In genomic region chr2:149330127-149331022, GRCh38 we compare ENCODE assay signal across 1 cellular context.
TF ChIP-seq lines count a peak whose summit lies in the region.

Gene LYPD6, plus strand, starts transcription at chr2:149330587. Its CDS starts 107,122 bp downstream, at chr2:149437709.

TF ChIP-seq in HEK293, 187 proteins besides CTCF, POLR2A, EP300 and RAD21 (continued from another document and continues in another):
- TF ChIP-seq ZSCAN4 (tag by site-specific recombination; IDR thresholded peaks at IDR 0.05): no peak
- TF ChIP-seq ZNF140 (tag by site-specific recombination; IDR thresholded peaks at IDR 0.05): no peak
- no peak for TF ChIP-seq ZNF785 (tag by site-specific recombination; IDR thresholded peaks at IDR 0.05)
- no peak for TF ChIP-seq TCF7L2 (IDR thresholded peaks at IDR 0.05; ENCODE audit: borderline replicate concordance, low read depth, low read length)
- no peak for TF ChIP-seq ZNF596 (tag by site-specific recombination; IDR thresholded peaks at IDR 0.05)
- no peak for TF ChIP-seq ZNF26 (tag by site-specific recombination; IDR thresholded peaks at IDR 0.05)
- TF ChIP-seq ZNF658 (tag by site-specific recombination; IDR thresholded peaks at IDR 0.05): no peak
- peak; percentile 58 for TF ChIP-seq ZBTB48 (tag by site-specific recombination; IDR thresholded peaks at IDR 0.05)
- TF ChIP-seq ZNF792 (tag by site-specific recombination; IDR thresholded peaks at IDR 0.05): no peak
- no peak for TF ChIP-seq ZNF292 (tag by site-specific recombination; IDR thresholded peaks at IDR 0.05; ENCODE audit: borderline replicate concordance, low read depth)
- no peak for TF ChIP-seq ZNF776 (tag by site-specific recombination; IDR thresholded peaks at IDR 0.05; ENCODE audit: borderline replicate concordance)
- no peak for TF ChIP-seq ZNF791 (tag by site-specific recombination; IDR thresholded peaks at IDR 0.05)
- no peak for TF ChIP-seq HOXA7 (CRISPR knock-in tag; IDR thresholded peaks at IDR 0.05; ENCODE audit: borderline replicate concordance)
- TF ChIP-seq ZNF19 (tag by site-specific recombination; IDR thresholded peaks at IDR 0.05; ENCODE audit: low read depth): no peak
- no peak for TF ChIP-seq ZNF555 (tag by site-specific recombination; conservative IDR thresholded peaks at IDR 0.05)
- TF ChIP-seq ZNF223 (tag by site-specific recombination; IDR thresholded peaks at IDR 0.05): no peak
- no peak for TF ChIP-seq ZNF366 (tag by site-specific recombination; conservative IDR thresholded peaks at IDR 0.05)
- no peak for TF ChIP-seq ZNF514 (tag by site-specific recombination; IDR thresholded peaks at IDR 0.05)
- no peak for TF ChIP-seq ZNF571 (tag by site-specific recombination; IDR thresholded peaks at IDR 0.05)
- TF ChIP-seq ZFP41 (tag by site-specific recombination; IDR thresholded peaks at IDR 0.05; ENCODE audit: borderline replicate concordance): no peak
- TF ChIP-seq ZNF184 (tag by site-specific recombination; IDR thresholded peaks at IDR 0.05): no peak
- TF ChIP-seq GLI4 (tag by site-specific recombination; IDR thresholded peaks at IDR 0.05): no peak
- TF ChIP-seq ZNF600 (tag by site-specific recombination; IDR thresholded peaks at IDR 0.05): no peak
- TF ChIP-seq ZNF585B (tag by site-specific recombination; IDR thresholded peaks at IDR 0.05): no peak
- peak; percentile 74; the same call in 1 of the 2 replicates for TF ChIP-seq PBX3 (CRISPR knock-in tag; IDR thresholded peaks at IDR 0.05)
- no peak for TF ChIP-seq ZSCAN23 (tag by site-specific recombination; IDR thresholded peaks at IDR 0.05)
- TF ChIP-seq ZNF211 (tag by site-specific recombination; IDR thresholded peaks at IDR 0.05; ENCODE audit: low read depth): no peak
- no peak for TF ChIP-seq ZNF280C (tag by site-specific recombination; IDR thresholded peaks at IDR 0.05)
- TF ChIP-seq ZNF169 (tag by site-specific recombination; IDR thresholded peaks at IDR 0.05): no peak
- TF ChIP-seq ZBTB17 (tag by site-specific recombination; IDR thresholded peaks at IDR 0.05): peak; percentile 74
- TF ChIP-seq GLI2 (tag by site-specific recombination; IDR thresholded peaks at IDR 0.05; ENCODE audit: borderline replicate concordance, low read depth): no peak
- TF ChIP-seq ZBTB20 (tag by site-specific recombination; IDR thresholded peaks at IDR 0.05): peak; percentile 91
- TF ChIP-seq ZNF549 (tag by site-specific recombination; IDR thresholded peaks at IDR 0.05): no peak
- no peak for TF ChIP-seq ZNF544 (tag by site-specific recombination; IDR thresholded peaks at IDR 0.05)
- no peak for TF ChIP-seq ZFP3 (tag by site-specific recombination; IDR thresholded peaks at IDR 0.05; ENCODE audit: low read depth)
- TF ChIP-seq GLIS2 (tag by site-specific recombination; IDR thresholded peaks at IDR 0.05): no peak; the same call in 1 of the 2 replicates
- no peak for TF ChIP-seq ZNF394 (tag by site-specific recombination; IDR thresholded peaks at IDR 0.05; ENCODE audit: borderline replicate concordance)
- no peak for TF ChIP-seq ZBTB1 (tag by site-specific recombination; IDR thresholded peaks at IDR 0.05)
- no peak for TF ChIP-seq ZNF18 (tag by site-specific recombination; IDR thresholded peaks at IDR 0.05)
- no peak for TF ChIP-seq AEBP2 (tag by site-specific recombination; IDR thresholded peaks at IDR 0.05; ENCODE audit: borderline replicate concordance)
- TF ChIP-seq BCL11B (tag by site-specific recombination; IDR thresholded peaks at IDR 0.05; ENCODE audit: low read depth): no peak
- TF ChIP-seq ZNF221 (tag by site-specific recombination; IDR thresholded peaks at IDR 0.05; ENCODE audit: borderline replicate concordance): no peak
- TF ChIP-seq ZNF311 (tag by site-specific recombination; IDR thresholded peaks at IDR 0.05; ENCODE audit: borderline replicate concordance): no peak
- TF ChIP-seq KLF16 (tag by site-specific recombination; IDR thresholded peaks at IDR 0.05): peak; percentile 32
- no peak for TF ChIP-seq ZNF548 (tag by site-specific recombination; IDR thresholded peaks at IDR 0.05)
- TF ChIP-seq RBAK (tag by site-specific recombination; IDR thresholded peaks at IDR 0.05): no peak
- no peak for TF ChIP-seq ZNF391 (tag by site-specific recombination; IDR thresholded peaks at IDR 0.05; ENCODE audit: borderline replicate concordance, low read depth)
- peak; percentile 38; the same call in 1 of the 2 replicates for TF ChIP-seq SP7 (tag by site-specific recombination; IDR thresholded peaks at IDR 0.05)
- no peak for TF ChIP-seq ZNF266 (tag by site-specific recombination; IDR thresholded peaks at IDR 0.05; ENCODE audit: low read depth)
- TF ChIP-seq ZBTB10 (tag by site-specific recombination; IDR thresholded peaks at IDR 0.05): 0 out of 2 replicates have a peak, but pooled peaks have one; percentile 28
- TF ChIP-seq ZNF521 (tag by site-specific recombination; IDR thresholded peaks at IDR 0.05): no peak
- no peak for TF ChIP-seq ZNF529 (tag by site-specific recombination; IDR thresholded peaks at IDR 0.05; ENCODE audit: insufficient replicate concordance)
- TF ChIP-seq BCL11A (tag by site-specific recombination; IDR thresholded peaks at IDR 0.05; ENCODE audit: low read depth): no peak
- TF ChIP-seq ZNF148 (tag by site-specific recombination; IDR thresholded peaks at IDR 0.05; ENCODE audit: borderline replicate concordance): no peak
- no peak for TF ChIP-seq ZBTB49 (tag by site-specific recombination; IDR thresholded peaks at IDR 0.05; ENCODE audit: low read depth)
